Comparison of ENCODE assay signal across 9 cellular contexts in genomic region chr19:17079710-17080440, GRCh38. TPM values are rescaled to one million over a fixed set of nuclear protein-coding genes. Genes with fewer than 3 reads are reported as not detected.
DNase-seq lines count a peak whose midpoint lies in the region; FAIRE-seq and TF ChIP-seq lines count a peak whose summit lies in the region.
"Had no signal": no experiment of that assay in that cellular context is flagged by ENCODE, and none has a peak within 500 bp of the region (broad histone marks: within the 10 kb centered on the region; RNA-seq: fewer than 3 reads in every experiment).

No MANE protein-coding gene starts in this region.

- H2BK120ac ChIP-seq in H1 (replicated peaks; ENCODE audit: low read depth, low read length): no peak overlapping the region

- H3K79me2 ChIP-seq in H1 (ENCODE audit: control insufficient read depth in 1 of 2, insufficient read depth in 2 of 2, low read length in 2 of 2): peaks cover 4 to 75% of the 10 kb centered on the region in 2 experiments; a peak in 3 of 4 replicates

- H3K36me3 ChIP-seq in H1 (ENCODE audit: control insufficient read depth in 2 of 4, insufficient read depth in 4 of 4, low read length in 3 of 4) (no peaks in the 10 kb centered on the region; a peak in 1 of 8 replicates), mucosa of rectum (ENCODE audit: control insufficient read depth in 2 of 2, insufficient read depth in 2 of 2, low read length in 2 of 2) (peaks cover 0 to 2% of the 10 kb centered on the region in 2 donors)

- H3K27me3 ChIP-seq in H1 (replicated peaks in 1 of 4; ENCODE audit: control insufficient read depth in 3 of 4, extremely low read depth in 1 of 4, insufficient read depth in 3 of 4, low read length in 3 of 4) (no peaks in the 10 kb centered on the region), mucosa of rectum (ENCODE audit: control insufficient read depth in 2 of 2, insufficient read depth in 2 of 2, low read length in 2 of 2) (no peaks in the 10 kb centered on the region)

- no peak for TF ChIP-seq RAD21 in H1 (IDR thresholded peaks at IDR 0.05 in 1 of 2, conservative IDR thresholded peaks at IDR 0.05 in 1 of 2; ENCODE audit: low read depth in 2 of 2, low read length in 2 of 2)

- POLR2A ChIA-PET in H1 (lab: Charles Lee; ENCODE audit: partially characterized antibody): interaction anchor here (0.6 kb wide), 1 partner anchor 254 kb away, joined by 3 read pairs; no protein-coding TSS in a partner anchor

- peak overlapping the region; percentile 38; the same call in 1 of the 2 replicates for H4K8ac ChIP-seq in H1 (ENCODE audit: extremely low read depth, insufficient read depth, low read length)

- DNase-seq in NCI-H2107 treated with DMSO at 0.1 percent for 48 hours (lab: John Stamatoyannopoulos, UW; ENCODE audit: unreplicated experiment) (peak; percentile 43), NCI-H2107 (lab: John Stamatoyannopoulos, UW) (no peak), MV-4-11 (lab: John Stamatoyannopoulos, UW) (peak; percentile 93), H1 (ENCODE audit: low read depth in 1 of 2, low spot score in 2 of 2) (no peak), COR-L47 (lab: John Stamatoyannopoulos, UW) (no peak)
- DNase-seq in activated CD8-positive, alpha-beta memory T cell treated with anti-CD3 and anti-CD28 coated beads for 4 hours (ENCODE audit: low read depth in 2 of 2): peak; percentile 36 to 52
- DNase-seq in stimulated activated CD8-positive, alpha-beta memory T cell treated with anti-CD3 and anti-CD28 coated beads, Interleukin-2, amount 100 ng/mL, for 1 hour (ENCODE audit: low read depth in 2 of 2): peak; percentile 22 to 45

- peaks cover 12 to 30% of the 10 kb centered on the region in 2 experiments for H4K20me1 ChIP-seq in H1 (replicated peaks in 1 of 2; ENCODE audit: control insufficient read depth in 1 of 2, insufficient read depth in 2 of 2, low read length in 2 of 2)

- peaks cover 28% of the 10 kb centered on the region for H3K79me1 ChIP-seq in H1 (ENCODE audit: low read depth, low read length)

- H2BK20ac ChIP-seq in H1 (ENCODE audit: low read length): no peak overlapping the region

- CTCF ChIA-PET in H1 (lab: Charles Lee; ENCODE audit: partially characterized antibody): interaction anchor here (0.6 to 0.7 kb wide), 3 partner anchors 9 to 1663 kb away, joined by 3 to 4 read pairs (median 3); no protein-coding TSS in a partner anchor

- H3K4me1 ChIP-seq in H1 (replicated peaks in 1 of 4; ENCODE audit: control insufficient read depth in 3 of 4, insufficient read depth in 4 of 4, low read length in 3 of 4): peaks cover 3 to 5% (median 4%) of the 10 kb centered on the region in 4 experiments; a peak in 6 of 7 replicates
- peaks cover 25 to 27% of the 10 kb centered on the region in 2 donors for H3K4me1 ChIP-seq in mucosa of rectum (ENCODE audit: control insufficient read depth in 2 of 2, insufficient read depth in 2 of 2, low read length in 2 of 2)

- 0 out of 2 replicates have a peak overlapping the region, but pooled peaks have one; percentile 5 for H2AK5ac ChIP-seq in H1 (ENCODE audit: low read depth, low read length)

- H2BK5ac ChIP-seq in H1 (ENCODE audit: low read depth, low read length): peak overlapping the region; percentile 12; the same call in 1 of the 2 replicates

- H3K9ac ChIP-seq in H1 (replicated peaks in 1 of 4; ENCODE audit: extremely low read depth in 1 of 4, low read depth in 3 of 4, low read length in 3 of 4): no peak overlapping the region; a peak in 1 of 7 replicates
- H3K9ac ChIP-seq in mucosa of rectum (ENCODE audit: low read depth in 1 of 2, low read length in 2 of 2): peak overlapping the region; percentile 34 to 67

- H3K4me3 ChIP-seq in H1 (ENCODE audit: extremely low read depth in 1 of 4, insufficient read depth in 2 of 4, low read depth in 3 of 4, low read length in 4 of 4): no peak overlapping the region
- H3K4me3 ChIP-seq in mucosa of rectum (ENCODE audit: low read length in 2 of 2): peak overlapping the region; percentile 47 to 53

- TF ChIP-seq CTCF in H1 (IDR thresholded peaks at IDR 0.05; ENCODE audit: control extremely low read depth in 1 of 3, insufficient read depth in 1 of 3, low read depth in 1 of 3, low read length in 3 of 3): no peak

- TF ChIP-seq EP300 in H1 (IDR thresholded peaks at IDR 0.05; ENCODE audit: borderline replicate concordance in 1 of 2, low read depth in 2 of 2, low read length in 2 of 2): no peak

- 76% methylated on average over 27 of the region's 28 CpGs; no CpG with 5 or more reads in 1 of the 2 experiments for WGBS in H1 (ENCODE audit: extremely low coverage in 1 of 2, insufficient coverage in 1 of 2, insufficient read length in 1 of 2, insufficient replicate concordance in 2 of 2, low coverage in 1 of 2, low lambda C conversion rate in 2 of 2, missing lambda C conversion rate in 1 of 2), 2 experiments

- peaks cover 9% of the 10 kb centered on the region; the same call in 1 of the 2 replicates for H3K23me2 ChIP-seq in H1 (ENCODE audit: low read depth, low read length)

- no peak overlapping the region for H3K27ac ChIP-seq in H1 (ENCODE audit: low read depth, low read length)
- peak overlapping the region; percentile 85 to 89 for H3K27ac ChIP-seq in mucosa of rectum (ENCODE audit: low read depth in 2 of 2, low read length in 2 of 2)
- H3K27ac ChIP-seq: 22Rv1 had no signal

- H3K18ac ChIP-seq in H1 (ENCODE audit: extremely low read depth, low read length): 0 out of 2 replicates have a peak overlapping the region, but pooled peaks have one; percentile 48

- peak overlapping the region; percentile 36 for H3K4ac ChIP-seq in H1 (replicated peaks; ENCODE audit: insufficient read length, low read depth, low read length)

- FAIRE-seq in H1 (lab: Jason Lieb, UNC): no peak

- no peak overlapping the region for H2AFZ ChIP-seq in H1 (ENCODE audit: low read length)

- 0 out of 2 replicates have a peak overlapping the region, but pooled peaks have one; percentile 17 for H2BK12ac ChIP-seq in H1 (ENCODE audit: low read depth, low read length)

- H4K5ac ChIP-seq in H1 (ENCODE audit: insufficient read length, low read depth, low read length): no peak overlapping the region

- no peak for TF ChIP-seq POLR2A in H1 (IDR thresholded peaks at IDR 0.05; ENCODE audit: control extremely low read depth in 1 of 2, low read depth in 2 of 2, low read length in 2 of 2)

- H3K56ac ChIP-seq in H1 (replicated peaks; ENCODE audit: insufficient read length, low read depth, low read length): no peak overlapping the region

- peak overlapping the region; percentile 6 to 12; a peak in 1 of 4 replicates for H3K4me2 ChIP-seq in H1 (ENCODE audit: insufficient read depth in 1 of 2, low read depth in 2 of 2, low read length in 2 of 2)

- H4K91ac ChIP-seq in H1 (replicated peaks; ENCODE audit: insufficient read length, low read length): peak overlapping the region; percentile 31

- H3K9me3 ChIP-seq in H1 (ENCODE audit: insufficient read depth in 2 of 2, low read depth in 1 of 2, low read length in 1 of 2) (no peaks in the 10 kb centered on the region), mucosa of rectum (ENCODE audit: control insufficient read depth in 2 of 2, low read length in 2 of 2) (no peaks in the 10 kb centered on the region)

- H3K23ac ChIP-seq in H1 (ENCODE audit: insufficient read length): no peak overlapping the region

- no peak overlapping the region for H3K14ac ChIP-seq in H1 (ENCODE audit: insufficient read length)

- H2BK15ac ChIP-seq in H1 (ENCODE audit: low read length): no peak overlapping the region

TF ChIP-seq in H1, 55 proteins besides CTCF, POLR2A, EP300 and RAD21 (continues in another document):
- TF ChIP-seq CREB1 (IDR thresholded peaks at IDR 0.05) (no peak), RNF2 (IDR thresholded peaks at IDR 0.05; ENCODE audit: borderline replicate concordance, low read depth, low read length, missing control alignments, poor library complexity, severe bottlenecking) (no peak), ATF3 (IDR thresholded peaks at IDR 0.05; ENCODE audit: insufficient read depth, low read depth, low read length) (no peak), POU5F1 (IDR thresholded peaks at IDR 0.05; ENCODE audit: low read depth, low read length) (no peak), KDM1A (IDR thresholded peaks at IDR 0.05; ENCODE audit: borderline replicate concordance, low read length) (no peak), EGR1 (IDR thresholded peaks at IDR 0.05; ENCODE audit: borderline replicate concordance, low read depth, low read length) (no peak)

RNA-seq across cellular contexts. Expression of gene MYO9B, which starts 4.3 kb away (rescaled TPM):
- total RNA-seq in H1 (2021; fragmentation: NEBNext Ultra II Directional; extraction: Animal tissue kit (Norgen Biotek cat#: 25700)): 76.8 and 77.1 TPM in 2 replicates
- 27.6 and 40.0 TPM in 2 replicates for polyA plus RNA-seq in H1 (2011; rRNA removed)
- 26.7 TPM for polyA plus RNA-seq in H1 (2011; cell fraction: cytosol; rRNA removed)
- 102 TPM for polyA plus RNA-seq in H1 (2011; cell fraction: nucleus; rRNA removed)
- polyA plus RNA-seq in H1 (2012, experiment 1 of 2): 43.2 to 61.2 TPM (median 54.2 TPM) in 4 replicates
- 37.9 TPM for polyA plus RNA-seq in H1 (2012, experiment 2 of 2)
- 33.9 TPM for polyA plus RNA-seq in H1 (2013, experiment 1 of 2)
- 30.2 TPM for polyA plus RNA-seq in H1 (2013, experiment 2 of 2)
- 51.3 and 52.3 TPM in 2 replicates for polyA minus RNA-seq in H1 (2011; rRNA and poly(A)+ RNA removed)
- 53.7 TPM for polyA minus RNA-seq in H1 (2011; cell fraction: cytosol; rRNA and poly(A)+ RNA removed)
- polyA minus RNA-seq in H1 (2011; cell fraction: nucleus; rRNA and poly(A)+ RNA removed): 45.4 TPM

RNA-seq across cellular contexts. Expression of gene HAUS8, which starts 4.6 kb away (rescaled TPM):
- 23.2 and 23.5 TPM in 2 replicates for total RNA-seq in H1 (2021; fragmentation: NEBNext Ultra II Directional; extraction: Animal tissue kit (Norgen Biotek cat#: 25700))
- polyA plus RNA-seq in H1 (2011; rRNA removed): 18.4 and 18.9 TPM in 2 replicates
- polyA plus RNA-seq in H1 (2011; cell fraction: cytosol; rRNA removed): 20.5 TPM
- polyA plus RNA-seq in H1 (2011; cell fraction: nucleus; rRNA removed): 27.7 TPM
- polyA plus RNA-seq in H1 (2012, experiment 1 of 2): 19.8 to 25.4 TPM (median 24.1 TPM) in 4 replicates
- polyA plus RNA-seq in H1 (2012, experiment 2 of 2): 10.9 TPM
- 23.0 TPM for polyA plus RNA-seq in H1 (2013, experiment 1 of 2)
- 24.3 TPM for polyA plus RNA-seq in H1 (2013, experiment 2 of 2)
- 9.2 and 17.3 TPM in 2 replicates for polyA minus RNA-seq in H1 (2011; rRNA and poly(A)+ RNA removed)
- polyA minus RNA-seq in H1 (2011; cell fraction: cytosol; rRNA and poly(A)+ RNA removed): 8.3 TPM
- polyA minus RNA-seq in H1 (2011; cell fraction: nucleus; rRNA and poly(A)+ RNA removed): 11.8 TPM

RNA-seq across cellular contexts. Expression of gene CPAMD8, which starts 53.3 kb away (rescaled TPM):
- 9.2 and 11.1 TPM in 2 replicates for total RNA-seq in H1 (2021; fragmentation: NEBNext Ultra II Directional; extraction: Animal tissue kit (Norgen Biotek cat#: 25700))
- polyA plus RNA-seq in H1 (2011; rRNA removed): 6.1 and 11.2 TPM in 2 replicates
- polyA plus RNA-seq in H1 (2011; cell fraction: cytosol; rRNA removed): 8.1 TPM
- 28.3 TPM for polyA plus RNA-seq in H1 (2011; cell fraction: nucleus; rRNA removed)
- polyA plus RNA-seq in H1 (2012, experiment 1 of 2): 5.0 to 9.0 TPM (median 7.1 TPM) in 4 replicates
- polyA plus RNA-seq in H1 (2012, experiment 2 of 2): 4.6 TPM
- polyA plus RNA-seq in H1 (2013, experiment 1 of 2): 6.6 TPM
- 6.1 TPM for polyA plus RNA-seq in H1 (2013, experiment 2 of 2)
- 9.4 and 10.3 TPM in 2 replicates for polyA minus RNA-seq in H1 (2011; rRNA and poly(A)+ RNA removed)
- polyA minus RNA-seq in H1 (2011; cell fraction: cytosol; rRNA and poly(A)+ RNA removed): 6.2 TPM
- 13.3 TPM for polyA minus RNA-seq in H1 (2011; cell fraction: nucleus; rRNA and poly(A)+ RNA removed)

Comparison
In these comparisons a context has a peak if more than half of its experiments do, and no peak if none do; other contexts are left out.
1. DNase-seq: peak in NCI-H2107 treated with DMSO at 0.1 percent for 48 hours (single experiment), MV-4-11 (single experiment), activated CD8-positive, alpha-beta memory T cell treated with anti-CD3 and anti-CD28 coated beads for 4 hours (2 of 2) and stimulated activated CD8-positive, alpha-beta memory T cell treated with anti-CD3 and anti-CD28 coated beads, Interleukin-2, amount 100 ng/mL, for 1 hour (2 of 2); none in NCI-H2107 (single experiment), H1 (0 of 2) and COR-L47 (single experiment).
2. H3K4me3 ChIP-seq: peak in mucosa of rectum (2 of 2); none in H1 (0 of 4).
3. H3K9ac ChIP-seq: peak in mucosa of rectum (2 of 2); none in H1 (0 of 4).